Comparison of ENCODE assay signal across 30 cellular contexts in the genomic region with DNA sequence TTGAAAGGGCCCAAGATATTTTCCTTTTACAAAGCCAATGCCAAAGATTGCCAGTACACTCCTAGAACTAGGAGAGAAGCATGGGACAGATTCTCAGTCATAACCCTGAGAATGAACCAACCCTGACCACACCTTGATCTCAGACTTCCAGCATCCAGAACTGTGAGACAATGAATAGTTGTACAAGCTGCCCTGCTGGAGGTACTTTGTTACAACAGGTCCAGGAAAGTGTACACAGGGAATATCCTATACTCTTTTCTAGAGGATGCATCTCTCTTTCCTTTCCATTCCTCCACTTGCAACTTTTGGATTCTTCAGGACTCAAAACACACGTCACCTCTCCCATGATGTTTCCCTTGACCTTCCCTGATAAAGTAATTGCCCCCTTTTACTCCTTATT.
"Had no signal": no experiment of that assay in that cellular context is flagged by ENCODE, and none has a peak within 500 bp of the region (broad histone marks: within the 10 kb centered on the region; RNA-seq: fewer than 3 reads in every experiment).

No MANE protein-coding gene starts in this region.

- H3K27ac Mint-ChIP-seq: dendritic cell treated with granulocyte-macrophage colony-stimulating factor and Interleukin-4, amounts not matched to agents 40 ng/mL and 50 ng/mL, for 4 days; endodermal cell; immature natural killer cell; memory B cell; mesothelial cell of epicardium; naive thymus-derived CD4-positive, alpha-beta T cell; nephron; stimulated activated naive B cell treated with anti-CD40 and anti-IgM and Interleukin-4, amounts not matched to agents 10 μg/mL and 1 μg/mL and 100 μg/mL, for 72 hours; stimulated activated naive CD8-positive, alpha-beta T cell treated with anti-CD3 and anti-CD28 coated beads, Interleukin-15, Interleukin-2, amounts not matched to agents 100 ng/mL and 50 ng/mL, for 24 hours had no signal

- H3K36me3 Mint-ChIP-seq: immature natural killer cell; memory B cell; mesothelial cell of epicardium; naive thymus-derived CD4-positive, alpha-beta T cell; stimulated activated naive B cell treated with anti-CD40 and anti-IgM and Interleukin-4, amounts not matched to agents 10 μg/mL and 1 μg/mL and 100 μg/mL, for 72 hours had no signal

- H3K4me1 Mint-ChIP-seq: immature natural killer cell; memory B cell; naive thymus-derived CD4-positive, alpha-beta T cell; nephron; stimulated activated naive B cell treated with anti-CD40 and anti-IgM and Interleukin-4, amounts not matched to agents 10 μg/mL and 1 μg/mL and 100 μg/mL, for 72 hours had no signal

- H3K9me3 Mint-ChIP-seq: endodermal cell; memory B cell; mesothelial cell of epicardium; nephron; stimulated activated naive B cell treated with anti-CD40 and anti-IgM and Interleukin-4, amounts not matched to agents 10 μg/mL and 1 μg/mL and 100 μg/mL, for 72 hours had no signal

- H3K4me1 ChIP-seq: esophagus muscularis mucosa, lower lobe of right lung, psoas muscle, spleen, tibial nerve, upper lobe of left lung had no signal

- ATAC-seq: left ventricle myocardium superior; lower lobe of right lung; mucosa of descending colon; naive thymus-derived CD4-positive, alpha-beta T cell; psoas muscle; right cardiac atrium; stimulated activated naive B cell treated with anti-CD40 and anti-IgM and Interleukin-4, amounts not matched to agents 10 μg/mL and 1 μg/mL and 100 μg/mL, for 72 hours had no signal

- H3K36me3 ChIP-seq: esophagus muscularis mucosa, lower lobe of right lung, ovary, spleen, thoracic aorta, tibial nerve, upper lobe of left lung had no signal

- FAIRE-seq: colon, urothelium cell line had no signal

- H3K27ac ChIP-seq: esophagus muscularis mucosa, lower lobe of right lung, ovary, psoas muscle, skin epidermis, spleen, thoracic aorta, tibial nerve, upper lobe of left lung had no signal

- H3K4me3 ChIP-seq: esophagus muscularis mucosa, lower lobe of right lung, mucosa of descending colon, ovary, psoas muscle, skin epidermis, spleen, thoracic aorta, tibial nerve, upper lobe of left lung had no signal

- H3K9me3 ChIP-seq: esophagus muscularis mucosa, lower lobe of right lung, mucosa of descending colon, ovary, psoas muscle, spleen, thoracic aorta, tibial nerve, upper lobe of left lung had no signal

- DNase-seq: effector CD8-positive, alpha-beta T cell; endodermal cell; foreskin melanocyte; hypothalamus; immature natural killer cell; islet precursor cell; left ventricle myocardium superior; lower lobe of right lung; mucosa of descending colon; naive thymus-derived CD4-positive, alpha-beta T cell; nucleus accumbens; ovary; posterior cingulate gyrus; psoas muscle; right cardiac atrium; spleen; stimulated activated CD4-positive, alpha-beta T cell treated with anti-CD3 and anti-CD28 coated beads, Interleukin-2, amount 100 ng/mL, for 48 hours; stimulated activated naive B cell treated with anti-CD40 and anti-IgM and Interleukin-4, amounts not matched to agents 10 μg/mL and 1 μg/mL and 100 μg/mL, for 72 hours; upper lobe of left lung had no signal

- H3K27me3 ChIP-seq: esophagus muscularis mucosa, ovary, spleen, tibial nerve, upper lobe of left lung had no signal

- H3K4me3 Mint-ChIP-seq: dendritic cell treated with granulocyte-macrophage colony-stimulating factor and Interleukin-4, amounts not matched to agents 40 ng/mL and 50 ng/mL, for 4 days; endodermal cell; immature natural killer cell; memory B cell; mesothelial cell of epicardium; naive thymus-derived CD4-positive, alpha-beta T cell; nephron; stimulated activated naive B cell treated with anti-CD40 and anti-IgM and Interleukin-4, amounts not matched to agents 10 μg/mL and 1 μg/mL and 100 μg/mL, for 72 hours; stimulated activated naive CD8-positive, alpha-beta T cell treated with anti-CD3 and anti-CD28 coated beads, Interleukin-15, Interleukin-2, amounts not matched to agents 100 ng/mL and 50 ng/mL, for 24 hours had no signal

- H3K27me3 Mint-ChIP-seq: dendritic cell treated with granulocyte-macrophage colony-stimulating factor and Interleukin-4, amounts not matched to agents 40 ng/mL and 50 ng/mL, for 4 days had no signal
